16 cellular contexts compared by ENCODE assay signal in genomic region chr3:114011059-114011797, GRCh38. TPM values are rescaled to one million over a fixed set of nuclear protein-coding genes. Genes with fewer than 3 reads are reported as not detected.
DNase-seq lines count a peak whose midpoint lies in the region; ATAC-seq lines count a peak whose summit lies in the region.
"Had no signal": no experiment of that assay in that cellular context is flagged by ENCODE, and none has a peak within 500 bp of the region (broad histone marks: within the 10 kb centered on the region; RNA-seq: fewer than 3 reads in every experiment).

No MANE protein-coding gene starts in this region.

- H4K8ac ChIP-seq in trophoblast cell (ENCODE audit: low read depth, low read length): no peak overlapping the region

- no peak overlapping the region for H3K4me2 ChIP-seq in trophoblast cell (ENCODE audit: low read length)
- H3K4me2 ChIP-seq: A549, smooth muscle cell had no signal

- H3K79me1 ChIP-seq in trophoblast cell (ENCODE audit: low read length): no peaks in the 10 kb centered on the region

- H4K91ac ChIP-seq in trophoblast cell (ENCODE audit: low read depth, low read length): no peak overlapping the region

- H3K4me1 ChIP-seq in trophoblast cell (ENCODE audit: control insufficient read depth in 1 of 2, insufficient read depth in 2 of 2, low read length in 2 of 2): no peaks in the 10 kb centered on the region
- H3K4me1 ChIP-seq: A549, gastroesophageal sphincter, SJCRH30 had no signal

- no peak overlapping the region for H3K18ac ChIP-seq in trophoblast cell (ENCODE audit: low read length)

- no peak overlapping the region for H2BK5ac ChIP-seq in trophoblast cell (ENCODE audit: low read depth, low read length, poor library complexity)

- peak; percentile 77 for ATAC-seq in GM18909 (IDR thresholded peaks at IDR 0.05; ENCODE audit: poor library complexity, unreplicated experiment)
- ATAC-seq in HG02678 (IDR thresholded peaks at IDR 0.05; ENCODE audit: unreplicated experiment): peak; percentile 79
- peak; percentile 61 for ATAC-seq in HG03520 (IDR thresholded peaks at IDR 0.05; ENCODE audit: unreplicated experiment)
- ATAC-seq in GM19455 (IDR thresholded peaks at IDR 0.05; ENCODE audit: unreplicated experiment): no peak
- ATAC-seq: A549; CD8-positive, alpha-beta T cell; gastroesophageal sphincter had no signal

- H2BK120ac ChIP-seq in trophoblast cell (ENCODE audit: insufficient read depth, low read length, poor library complexity): no peak overlapping the region

- H3K79me2 ChIP-seq in trophoblast cell (ENCODE audit: control insufficient read depth, insufficient read depth, low read length, poor library complexity): no peaks in the 10 kb centered on the region

- no peaks in the 10 kb centered on the region for H3K36me3 ChIP-seq in trophoblast cell (ENCODE audit: control insufficient read depth in 1 of 2, insufficient read depth in 2 of 2, low read length in 2 of 2)
- H3K36me3 ChIP-seq: SJCRH30 had no signal

- no peak overlapping the region for H3K4me3 ChIP-seq in trophoblast cell (ENCODE audit: low read depth, low read length)
- H3K4me3 ChIP-seq: A549, gastroesophageal sphincter, SJCRH30, smooth muscle cell had no signal

- no peak overlapping the region for H3K4ac ChIP-seq in trophoblast cell (ENCODE audit: low read depth, low read length)

- H3K27me3 ChIP-seq in trophoblast cell (ENCODE audit: insufficient read depth, low read length): no peaks in the 10 kb centered on the region
- H3K27me3 ChIP-seq: gastroesophageal sphincter had no signal

- DNase-seq in AML-193 (lab: John Stamatoyannopoulos, UW): peak; percentile 18 to 33
- no peak for DNase-seq in NK-92 treated with Interleukin-12 subunit alpha and Interleukin-12 subunit beta, amount 100 ng/mL, for 24 hours (lab: John Stamatoyannopoulos, UW)
- no peak for DNase-seq in stimulated activated CD4-positive, alpha-beta T cell treated with anti-CD3 and anti-CD28 coated beads, Interleukin-4, amount 100 ng/mL, for 4 hours
- no peak for DNase-seq in trophoblast cell
- DNase-seq: activated naive CD8-positive, alpha-beta T cell treated with anti-CD3 and anti-CD28 coated beads, Interleukin-2, amount 10 ng/mL, durations not matched to agents 7 days and 5 days; caudate nucleus; CD8-positive, alpha-beta T cell; MM.1S; SJCRH30 had no signal

- no peak overlapping the region for H2AK5ac ChIP-seq in trophoblast cell (ENCODE audit: low read length)

- no peak overlapping the region for H2BK12ac ChIP-seq in trophoblast cell (ENCODE audit: low read length)

- H3K9ac ChIP-seq in trophoblast cell (ENCODE audit: low read length): no peak overlapping the region

- H3K9me3 ChIP-seq in trophoblast cell (ENCODE audit: insufficient read depth, low read depth, low read length): no peaks in the 10 kb centered on the region
- H3K9me3 ChIP-seq: gastroesophageal sphincter, SJCRH30 had no signal

- no CpG with 5 or more reads among the region's 2 CpGs for WGBS in trophoblast cell (ENCODE audit: extremely low coverage, insufficient coverage, insufficient read length)

- H3K14ac ChIP-seq in trophoblast cell (ENCODE audit: low read length): no peak overlapping the region

- H3K27ac ChIP-seq in trophoblast cell (ENCODE audit: low read depth, low read length): no peak overlapping the region
- H3K27ac ChIP-seq: A549, gastroesophageal sphincter, SJCRH30 had no signal

- no peak overlapping the region for H3K23ac ChIP-seq in trophoblast cell (ENCODE audit: low read length)

- no peak overlapping the region for H2AFZ ChIP-seq in trophoblast cell (ENCODE audit: insufficient read depth, low read length, poor library complexity)

- H4K12ac ChIP-seq in trophoblast cell (ENCODE audit: low read depth, low read length): no peak overlapping the region

RNA-seq across cellular contexts. Expression of gene CCDC191, which starts 45.1 kb away (rescaled TPM):
- 1.2 and 1.3 TPM in 2 replicates for polyA plus RNA-seq in trophoblast cell (2013)

RNA-seq across cellular contexts. Expression of gene QTRT2, which starts 45.3 kb away (rescaled TPM):
- 11.0 and 12.1 TPM in 2 replicates for polyA plus RNA-seq in trophoblast cell (2013)

Comparison
In these comparisons a context has a peak if more than half of its experiments do, and no peak if none do; other contexts are left out.
1. DNase-seq: peak in AML-193 (2 of 2); none in NK-92 treated with Interleukin-12 subunit alpha and Interleukin-12 subunit beta, amount 100 ng/mL, for 24 hours (single experiment), stimulated activated CD4-positive, alpha-beta T cell treated with anti-CD3 and anti-CD28 coated beads, Interleukin-4, amount 100 ng/mL, for 4 hours (0 of 2) and trophoblast cell (0 of 2).